Comparison of ENCODE assay signal across 8 cellular contexts in genomic region chr22:46613606-46613997, GRCh38. TPM values are rescaled to one million over a fixed set of nuclear protein-coding genes. Genes with fewer than 3 reads are reported as not detected.
DNase-seq lines count a peak whose midpoint lies in the region; ATAC-seq and TF ChIP-seq lines count a peak whose summit lies in the region.

No MANE protein-coding gene starts in this region.

- POLR2A ChIA-PET in activated CD4-positive, alpha-beta T cell treated with anti-CD3 and anti-CD28 coated beads, Interleukin-2, amount 10 ng/mL, durations not matched to agents 7 days and 5 days (lab: Charles Lee): interaction anchor here (1.0 kb wide), 1 partner anchor 149 kb away, joined by 5 read pairs; the partner anchor contains the start of gene TBC1D22A

- peak overlapping the region in 1 of 3 experiments; percentile 64; a peak in 1 of 7 replicates for H3K27ac Mint-ChIP-seq in H9
- H3K27ac Mint-ChIP-seq in activated CD4-positive, alpha-beta T cell treated with anti-CD3 and anti-CD28 coated beads, Interleukin-2, amount 10 ng/mL, durations not matched to agents 7 days and 5 days: peak overlapping the region; percentile 94

- H3K4me2 ChIP-seq in H9 (ENCODE audit: insufficient read depth, insufficient read length, low read length): no peak overlapping the region

- H3K4me3 ChIP-seq in heart right ventricle: peak overlapping the region in 2 of 10 donors; percentile 13 to 35

- H3K56ac ChIP-seq in H9 (ENCODE audit: insufficient read length, low read depth, low read length): no peak overlapping the region

- H4K8ac ChIP-seq in H9 (replicated peaks; ENCODE audit: insufficient read length, low read depth, low read length): no peak overlapping the region

- no peak overlapping the region for H2BK12ac ChIP-seq in H9 (ENCODE audit: insufficient read length, low read depth, low read length)

- H3K27ac ChIP-seq in H9 (ENCODE audit: insufficient read length, low read depth, low read length) (no peak overlapping the region), heart right ventricle (peak overlapping the region in 8 of 10 donors; percentile 26 to 76 (median 62))

- TF ChIP-seq CTCF in H9 (conservative IDR thresholded peaks at IDR 0.05): no peak
- no peak for TF ChIP-seq CTCF in heart right ventricle (IDR thresholded peaks at IDR 0.05)

- no peak overlapping the region for H2AK5ac ChIP-seq in H9 (ENCODE audit: insufficient read length, low read length)

- H3K79me1 ChIP-seq in H9 (ENCODE audit: insufficient read depth, low read depth, low read length, poor library complexity, severe bottlenecking): no peaks in the 10 kb centered on the region

- H3K9me3 ChIP-seq in H9 (ENCODE audit: control insufficient read depth, low read depth, low read length): no peaks in the 10 kb centered on the region
- no peaks in the 10 kb centered on the region for H3K9me3 ChIP-seq in heart right ventricle

- no peak overlapping the region for H3K4ac ChIP-seq in H9 (ENCODE audit: low read depth, low read length)

- H3K27me3 ChIP-seq in H9 (ENCODE audit: insufficient read depth, low read length): no peaks in the 10 kb centered on the region
- H3K27me3 ChIP-seq in heart right ventricle: no peaks in the 10 kb centered on the region

- H2BK5ac ChIP-seq in H9 (ENCODE audit: insufficient read length, low read length): no peak overlapping the region

- no peak overlapping the region for H3K23ac ChIP-seq in H9 (ENCODE audit: insufficient read length, low read depth, low read length)

- H3K79me2 ChIP-seq in H9 (ENCODE audit: insufficient read depth, low read length): no peaks in the 10 kb centered on the region

- ATAC-seq in heart right ventricle (peak; percentile 6 to 42 (median 24)), SK-N-SH treated with all-trans-retinoic acid at 6 μM for 48 hours (no peak), GM18858 (IDR thresholded peaks at IDR 0.05; ENCODE audit: unreplicated experiment) (no peak)
- peak; percentile 30 for ATAC-seq in stimulated activated naive CD8-positive, alpha-beta T cell treated with anti-CD3 and anti-CD28 coated beads, Interleukin-15, Interleukin-2, amounts not matched to agents 100 U/mL and 50 U/mL, for 24 hours

- intact Hi-C loops in heart right ventricle (cut with DNase I): no loop called here

- H2BK120ac ChIP-seq in H9 (ENCODE audit: low read depth, low read length, poor library complexity, severe bottlenecking): no peak overlapping the region

- 0 out of 2 replicates have a peak overlapping the region, but pooled peaks have one; percentile 51 for H3K14ac ChIP-seq in H9 (ENCODE audit: insufficient read depth, low read length)

- H3K23me2 ChIP-seq in H9 (ENCODE audit: insufficient read length, low read depth, low read length, poor library complexity, severe bottlenecking): no peaks in the 10 kb centered on the region

- no peak overlapping the region for H3T11ph ChIP-seq in H9 (ENCODE audit: low read length)

- CTCF ChIA-PET in activated CD4-positive, alpha-beta T cell treated with anti-CD3 and anti-CD28 coated beads, Interleukin-2, amount 10 ng/mL, durations not matched to agents 7 days and 5 days (lab: Charles Lee): interaction anchor here (1.5 to 2.3 kb wide), 3 partner anchors 11 to 50 kb away, joined by 3 to 6 read pairs (median 4); no protein-coding TSS in a partner anchor

- peaks cover 0 to 5% of the 10 kb centered on the region in 2 experiments; a peak in 1 of 5 replicates for H3K9me3 Mint-ChIP-seq in H9
- no peaks in the 10 kb centered on the region for H3K9me3 Mint-ChIP-seq in activated CD4-positive, alpha-beta T cell treated with anti-CD3 and anti-CD28 coated beads, Interleukin-2, amount 10 ng/mL, durations not matched to agents 7 days and 5 days

- no peak overlapping the region for H2BK20ac ChIP-seq in H9 (ENCODE audit: low read depth, low read length, poor library complexity, severe bottlenecking)

- 0 out of 5 replicates have a peak overlapping the region, but pooled peaks of 1 of the 2 experiments have one; percentile 35 for H3K4me3 Mint-ChIP-seq in H9
- peak overlapping the region; percentile 81 for H3K4me3 Mint-ChIP-seq in activated CD4-positive, alpha-beta T cell treated with anti-CD3 and anti-CD28 coated beads, Interleukin-2, amount 10 ng/mL, durations not matched to agents 7 days and 5 days

- no peak overlapping the region for H3K18ac ChIP-seq in H9 (ENCODE audit: insufficient read length, low read depth, low read length)

- H3K4me1 ChIP-seq in H9 (ENCODE audit: insufficient read depth, low read length) (no peaks in the 10 kb centered on the region), heart right ventricle (peaks cover 33 to 70% (median 42%) of the 10 kb centered on the region in 9 donors)

- no peak overlapping the region for H2AFZ ChIP-seq in H9 (ENCODE audit: low read length)

- WGBS in H9 (ENCODE audit: extremely low coverage, insufficient read length, low lambda C conversion rate): no CpG with 5 or more reads among the region's 10 CpGs
- 55 to 64% methylated on average over 10 of the region's 10 CpGs for WGBS in heart right ventricle, 2 donors

- no peak overlapping the region for H4K5ac ChIP-seq in H9 (ENCODE audit: insufficient read length, low read depth, low read length)

- H3K36me3 ChIP-seq in heart right ventricle: no peaks in the 10 kb centered on the region

- DNase-seq in H9 (no peak), heart right ventricle (no peak), SHP77 (lab: John Stamatoyannopoulos, UW) (no peak), SKM-1 (lab: John Stamatoyannopoulos, UW; ENCODE audit: unreplicated experiment) (no peak)
- no peak for DNase-seq in activated CD4-positive, alpha-beta T cell treated with anti-CD3 and anti-CD28 coated beads, Interleukin-2, amount 10 ng/mL, durations not matched to agents 7 days and 5 days
- peak; percentile 57 for DNase-seq in stimulated activated naive CD8-positive, alpha-beta T cell treated with anti-CD3 and anti-CD28 coated beads, Interleukin-15, Interleukin-2, amounts not matched to agents 100 U/mL and 50 U/mL, for 24 hours

- no peak overlapping the region for H3K9ac ChIP-seq in H9 (ENCODE audit: extremely low read depth, insufficient read length, low read length)

- H3K36me3 Mint-ChIP-seq in H9 (ENCODE audit: insufficient read depth in 1 of 3, low read depth in 3 of 3): no peaks in the 10 kb centered on the region
- no peaks in the 10 kb centered on the region for H3K36me3 Mint-ChIP-seq in activated CD4-positive, alpha-beta T cell treated with anti-CD3 and anti-CD28 coated beads, Interleukin-2, amount 10 ng/mL, durations not matched to agents 7 days and 5 days (ENCODE audit: low read depth)

- H2BK15ac ChIP-seq in H9 (ENCODE audit: low read depth, low read length): no peak overlapping the region

- no peaks in the 10 kb centered on the region for H4K20me1 ChIP-seq in H9 (ENCODE audit: control insufficient read depth, insufficient read depth, insufficient read length)

- peaks cover 15 to 21% of the 10 kb centered on the region in 2 experiments for H3K4me1 Mint-ChIP-seq in H9
- H3K4me1 Mint-ChIP-seq in activated CD4-positive, alpha-beta T cell treated with anti-CD3 and anti-CD28 coated beads, Interleukin-2, amount 10 ng/mL, durations not matched to agents 7 days and 5 days: peaks cover 46% of the 10 kb centered on the region

- no peaks in the 10 kb centered on the region for H3K27me3 Mint-ChIP-seq in H9 (ENCODE audit: low read depth)
- H3K27me3 Mint-ChIP-seq in activated CD4-positive, alpha-beta T cell treated with anti-CD3 and anti-CD28 coated beads, Interleukin-2, amount 10 ng/mL, durations not matched to agents 7 days and 5 days: no peaks in the 10 kb centered on the region

- H4K91ac ChIP-seq in H9 (ENCODE audit: insufficient read length, low read depth, low read length): no peak overlapping the region

TF ChIP-seq in SK-N-SH treated with all-trans-retinoic acid at 6 μM for 48 hours, 23 proteins besides CTCF, POLR2A, EP300 and RAD21 (continues in another document):
- TF ChIP-seq POU6F1 (CRISPR knock-in tag; IDR thresholded peaks at IDR 0.05; ENCODE audit: borderline replicate concordance, low read depth) (no peak), SNAI2 (CRISPR knock-in tag; IDR thresholded peaks at IDR 0.05) (no peak), ZC3H10 (CRISPR knock-in tag; IDR thresholded peaks at IDR 0.05) (no peak), ISL1 (CRISPR knock-in tag; IDR thresholded peaks at IDR 0.05) (no peak), RARB (CRISPR knock-in tag; IDR thresholded peaks at IDR 0.05) (no peak)

RNA-seq across cellular contexts. Expression of gene GRAMD4, which starts 6.6 kb away (rescaled TPM):
- 19.8 and 20.4 TPM in 2 replicates for total RNA-seq in H9 (2021)
- total RNA-seq in activated CD4-positive, alpha-beta T cell treated with anti-CD3 and anti-CD28 coated beads, Interleukin-2, amount 10 ng/mL, durations not matched to agents 7 days and 5 days: 10 to 100 TPM; 40.8 to 43.2 TPM
- 100 to 1,000 TPM in 3 of 10 donors, 10 to 100 TPM in 7; 53.9 to 143 (median 71.0) TPM for total RNA-seq in heart right ventricle
- polyA plus RNA-seq in heart right ventricle: 10 to 100 TPM; 29.3 to 33.3 TPM

Comparison
In these comparisons a context has a peak if more than half of its experiments do, and no peak if none do; other contexts are left out.
1. ATAC-seq: peak in heart right ventricle (8 of 8) and stimulated activated naive CD8-positive, alpha-beta T cell treated with anti-CD3 and anti-CD28 coated beads, Interleukin-15, Interleukin-2, amounts not matched to agents 100 U/mL and 50 U/mL, for 24 hours (single experiment); none in SK-N-SH treated with all-trans-retinoic acid at 6 μM for 48 hours (single experiment) and GM18858 (single experiment).